ENCODE assay signal across 17 cellular contexts in the genomic region with DNA sequence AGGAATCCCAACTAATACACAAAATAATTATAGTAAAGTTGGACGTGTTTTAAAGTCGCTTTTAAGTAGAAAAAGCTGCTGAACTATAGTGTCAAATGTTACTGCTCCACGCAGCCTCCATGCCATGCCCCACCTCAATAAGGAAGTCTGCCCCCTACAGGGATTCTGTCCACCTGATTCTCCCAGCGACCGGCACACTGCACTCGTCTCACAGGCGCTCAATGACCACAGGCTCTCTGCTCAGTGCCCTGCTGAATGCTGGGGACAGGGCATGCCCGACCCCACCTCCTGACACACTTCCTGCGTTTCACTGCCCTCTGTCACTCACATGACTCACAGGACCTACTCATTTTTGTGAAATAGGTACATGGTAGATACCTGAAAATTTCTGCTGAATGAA. TPM values are rescaled to one million over a fixed set of nuclear protein-coding genes. Genes with fewer than 3 reads are reported as not detected.
DNase-seq lines count a peak whose midpoint lies in the region; ATAC-seq, FAIRE-seq and TF ChIP-seq lines count a peak whose summit lies in the region.
"Had no signal": no experiment of that assay in that cellular context is flagged by ENCODE, and none has a peak within 500 bp of the region (broad histone marks: within the 10 kb centered on the region; RNA-seq: fewer than 3 reads in every experiment).

No MANE protein-coding gene starts in this region.

- no peak overlapping the region for H3K27ac ChIP-seq in breast epithelium
- H3K27ac ChIP-seq in OCI-LY7 (ENCODE audit: low read depth, low read length, poor library complexity, severe bottlenecking): no peak overlapping the region
- H3K27ac ChIP-seq: BLaER1 treated with 17β-estradiol and CSF1 and Interleukin-3, amounts not matched to agents 10 nM and 100 nM; neutrophil; uterus had no signal

- no peaks in the 10 kb centered on the region for H3K9me3 Mint-ChIP-seq in MCF 10A (ENCODE audit: unreplicated experiment)
- H3K9me3 Mint-ChIP-seq in stimulated activated effector memory CD8-positive, alpha-beta T cell treated with anti-CD3 and anti-CD28 coated beads, Interleukin-12 subunit alpha, Interleukin-12 subunit beta, amount 100 ng/mL, for 72 hours: no peaks in the 10 kb centered on the region
- H3K9me3 Mint-ChIP-seq in activated T-helper 17 cell treated with anti-CD3 and anti-CD28 coated beads, Interleukin-2, amount 50 U/mL, for 72 hours: no peaks in the 10 kb centered on the region

- H3K9me3 ChIP-seq in breast epithelium (no peaks in the 10 kb centered on the region), OCI-LY7 (ENCODE audit: low read length) (no peaks in the 10 kb centered on the region)
- H3K9me3 ChIP-seq: BLaER1 treated with 17β-estradiol and CSF1 and Interleukin-3, amounts not matched to agents 10 nM and 100 nM; neutrophil; uterus had no signal

- no peaks in the 10 kb centered on the region for H3K9me2 ChIP-seq in OCI-LY7 (ENCODE audit: insufficient read depth, low read length)

- DNase-seq in MCF 10A (ENCODE audit: unreplicated experiment): peak; percentile 4
- no peak for DNase-seq in breast epithelium (ENCODE audit: low spot score in 2 of 2)
- no peak for DNase-seq in OCI-LY7 (ENCODE audit: low spot score)
- DNase-seq in fibroblast of pulmonary artery (ENCODE audit: low read depth): no peak
- DNase-seq in urothelium cell line (ENCODE audit: low spot score): peak; percentile 2
- no peak for DNase-seq in activated T-cell treated with anti-CD3 and anti-CD28 coated beads for 4 hours
- DNase-seq in stimulated activated effector memory CD8-positive, alpha-beta T cell treated with anti-CD3 and anti-CD28 coated beads, Interleukin-12 subunit alpha, Interleukin-12 subunit beta, amount 100 ng/mL, for 72 hours (ENCODE audit: low spot score in 2 of 2): no peak
- DNase-seq: NCI-H1105 treated with DMSO at 0.1 percent for 48 hours; stimulated activated CD8-positive, alpha-beta memory T cell treated with anti-CD3 and anti-CD28 coated beads, Interleukin-4, amount 100 ng/mL, for 48 hours; uterus had no signal

- no peak overlapping the region for H3K4me2 ChIP-seq in OCI-LY7 (ENCODE audit: low read length)

- TF ChIP-seq CTCF in MCF 10A (IDR thresholded peaks at IDR 0.05; ENCODE audit: unreplicated experiment) (no peak), breast epithelium (IDR thresholded peaks at IDR 0.05) (no peak), OCI-LY7 (conservative IDR thresholded peaks at IDR 0.05; ENCODE audit: low read length) (peak; percentile 52), fibroblast of pulmonary artery (IDR thresholded peaks at IDR 0.05; ENCODE audit: low read length, missing control alignments) (peak; percentile 25)

- H2AFZ ChIP-seq in OCI-LY7 (ENCODE audit: low read length): no peak overlapping the region

- H3K27me3 Mint-ChIP-seq in MCF 10A (ENCODE audit: insufficient read depth, unreplicated experiment): no peaks in the 10 kb centered on the region
- H3K27me3 Mint-ChIP-seq in activated T-helper 17 cell treated with anti-CD3 and anti-CD28 coated beads, Interleukin-2, amount 50 U/mL, for 72 hours: no peaks in the 10 kb centered on the region
- H3K27me3 Mint-ChIP-seq: activated naive CD8-positive, alpha-beta T cell had no signal

- H3K4me3 ChIP-seq in breast epithelium: no peak overlapping the region
- H3K4me3 ChIP-seq in OCI-LY7 (ENCODE audit: low read depth, low read length, poor library complexity, severe bottlenecking): no peak overlapping the region
- no peak overlapping the region for H3K4me3 ChIP-seq in fibroblast of pulmonary artery (replicated peaks; ENCODE audit: low read depth, low read length)
- H3K4me3 ChIP-seq: BLaER1 treated with 17β-estradiol and CSF1 and Interleukin-3, amounts not matched to agents 10 nM and 100 nM; uterus had no signal

- no peak for FAIRE-seq in urothelium cell line (lab: Jason Lieb, UNC)

- BruUV-seq in MCF 10A (replicated peaks; lab: Mats Ljungman, UMichigan): no TSS peak
- no TSS peak for BruUV-seq in OCI-LY7 (replicated peaks; lab: Mats Ljungman, UMichigan)

- H3K79me2 ChIP-seq in OCI-LY7 (ENCODE audit: insufficient read depth, low read depth, low read length): no peaks in the 10 kb centered on the region

- H3K36me3 ChIP-seq in breast epithelium (peaks cover 4% of the 10 kb centered on the region), OCI-LY7 (ENCODE audit: insufficient read depth, low read length) (peaks cover 65% of the 10 kb centered on the region)
- H3K36me3 ChIP-seq: uterus had no signal

- H4K20me1 ChIP-seq in OCI-LY7 (ENCODE audit: insufficient read depth, low read length): no peaks in the 10 kb centered on the region
- H4K20me1 ChIP-seq: BLaER1 treated with 17β-estradiol and CSF1 and Interleukin-3, amounts not matched to agents 10 nM and 100 nM had no signal

- POLR2A ChIA-PET in MCF 10A (lab: Yijun Ruan, JAX) (no interaction called here), OCI-LY7 (lab: Charles Lee) (interaction anchor here (0.8 kb wide), 1 partner anchor 14 kb away, joined by 3 read pairs; no protein-coding TSS in a partner anchor)

- intact Hi-C loops in MCF 10A (cut with micrococcal nuclease): no loop called here
- intact Hi-C loops in breast epithelium (cut with DNase I; ENCODE audit: low total_unique reads): no loop called here
- intact Hi-C loops in OCI-LY7 (cut with micrococcal nuclease; ENCODE audit: unreplicated experiment): no loop called here

- no peak for ATAC-seq in stimulated activated effector memory CD8-positive, alpha-beta T cell treated with anti-CD3 and anti-CD28 coated beads, Interleukin-12 subunit alpha, Interleukin-12 subunit beta, amount 100 ng/mL, for 72 hours
- no peak for ATAC-seq in activated T-helper 17 cell treated with anti-CD3 and anti-CD28 coated beads, Interleukin-2, amount 50 U/mL, for 72 hours (replicated peaks)

- no peak for TF ChIP-seq POLR2A in breast epithelium (IDR thresholded peaks at IDR 0.05)

- H3K36me3 Mint-ChIP-seq in MCF 10A (ENCODE audit: insufficient read depth, unreplicated experiment): peaks cover 69% of the 10 kb centered on the region
- peaks cover 88% of the 10 kb centered on the region for H3K36me3 Mint-ChIP-seq in stimulated activated effector memory CD8-positive, alpha-beta T cell treated with anti-CD3 and anti-CD28 coated beads, Interleukin-12 subunit alpha, Interleukin-12 subunit beta, amount 100 ng/mL, for 72 hours
- H3K36me3 Mint-ChIP-seq in activated T-helper 17 cell treated with anti-CD3 and anti-CD28 coated beads, Interleukin-2, amount 50 U/mL, for 72 hours (ENCODE audit: low read depth): peaks cover 86% of the 10 kb centered on the region

- H3K4me1 Mint-ChIP-seq in MCF 10A (ENCODE audit: insufficient read depth, unreplicated experiment): no peaks in the 10 kb centered on the region
- H3K4me1 Mint-ChIP-seq in stimulated activated effector memory CD8-positive, alpha-beta T cell treated with anti-CD3 and anti-CD28 coated beads, Interleukin-12 subunit alpha, Interleukin-12 subunit beta, amount 100 ng/mL, for 72 hours: no peaks in the 10 kb centered on the region
- H3K4me1 Mint-ChIP-seq in activated T-helper 17 cell treated with anti-CD3 and anti-CD28 coated beads, Interleukin-2, amount 50 U/mL, for 72 hours: no peaks in the 10 kb centered on the region

- H3K27ac Mint-ChIP-seq in MCF 10A (ENCODE audit: low read depth, unreplicated experiment): no peak overlapping the region
- no peak overlapping the region for H3K27ac Mint-ChIP-seq in stimulated activated effector memory CD8-positive, alpha-beta T cell treated with anti-CD3 and anti-CD28 coated beads, Interleukin-12 subunit alpha, Interleukin-12 subunit beta, amount 100 ng/mL, for 72 hours
- H3K27ac Mint-ChIP-seq in activated T-helper 17 cell treated with anti-CD3 and anti-CD28 coated beads, Interleukin-2, amount 50 U/mL, for 72 hours: no peak overlapping the region
- H3K27ac Mint-ChIP-seq: activated naive CD8-positive, alpha-beta T cell had no signal

- no peak overlapping the region for H3K4me3 Mint-ChIP-seq in MCF 10A (ENCODE audit: unreplicated experiment)
- H3K4me3 Mint-ChIP-seq in stimulated activated effector memory CD8-positive, alpha-beta T cell treated with anti-CD3 and anti-CD28 coated beads, Interleukin-12 subunit alpha, Interleukin-12 subunit beta, amount 100 ng/mL, for 72 hours: no peak overlapping the region
- H3K4me3 Mint-ChIP-seq in activated T-helper 17 cell treated with anti-CD3 and anti-CD28 coated beads, Interleukin-2, amount 50 U/mL, for 72 hours: no peak overlapping the region
- H3K4me3 Mint-ChIP-seq: activated naive CD8-positive, alpha-beta T cell had no signal

- CTCF ChIA-PET in MCF 10A (lab: Yijun Ruan, JAX): interaction anchor here (0.7 to 1.7 kb wide), 5 partner anchors 44 to 207 kb away, joined by 3 to 8 read pairs (median 5); no protein-coding TSS in a partner anchor
- CTCF ChIA-PET in OCI-LY7 (lab: Charles Lee; ENCODE audit: unreplicated experiment): no interaction called here

- H3K4me1 ChIP-seq in breast epithelium: no peaks in the 10 kb centered on the region
- no peaks in the 10 kb centered on the region for H3K4me1 ChIP-seq in OCI-LY7 (ENCODE audit: insufficient read depth, low read length, poor library complexity, severe bottlenecking)
- H3K4me1 ChIP-seq: uterus had no signal

- H3K27me3 ChIP-seq in breast epithelium: no peaks in the 10 kb centered on the region
- H3K27me3 ChIP-seq: BLaER1 treated with 17β-estradiol and CSF1 and Interleukin-3, amounts not matched to agents 10 nM and 100 nM; neutrophil; uterus had no signal

RNA-seq across cellular contexts. Expression of a gene that starts 48.9 kb away (rescaled TPM):
- 0.32 and 0.51 TPM in 2 replicates for total RNA-seq in MCF 10A (2022)
- total RNA-seq in breast epithelium: 1 to 10 TPM in 1 of 3 donors, not detected in 2; 5.9 TPM
- not detected in 2 replicates for total RNA-seq in OCI-LY7 (2014; rRNA removed; shearing (Covaris generic))
- not detected in 2 replicates for total RNA-seq in OCI-LY7 (2022)
- not detected for total RNA-seq in activated T-helper 17 cell treated with anti-CD3 and anti-CD28 coated beads, Interleukin-2, amount 50 U/mL, for 72 hours
- total RNA-seq: activated CD8-positive, alpha-beta memory T cell treated with anti-CD3 and anti-CD28 coated beads for 36 hours; HT-29; T-helper 1 cell treated with Interleukin-12 subunit alpha and Interleukin-12 subunit beta and Interleukin-4 antibody, amounts not matched to agents 30 ng/mL and 1 ng/mL, for 36 hours had no signal

RNA-seq across cellular contexts. Expression of a gene that starts 58.2 kb away (rescaled TPM):
- total RNA-seq in MCF 10A (2022) (20.5 and 22.2 TPM in 2 replicates), breast epithelium (10 to 100 TPM; 23.7 to 51.4 (median 42.0) TPM), OCI-LY7 (2022) (23.7 and 25.7 TPM in 2 replicates)
- total RNA-seq in OCI-LY7 (2014; rRNA removed; shearing (Covaris generic)): 15.7 and 16.7 TPM in 2 replicates
- total RNA-seq in activated T-helper 17 cell treated with anti-CD3 and anti-CD28 coated beads, Interleukin-2, amount 50 U/mL, for 72 hours: 10 to 100 TPM; 18.3 to 20.5 TPM

RNA-seq across cellular contexts. Expression of a gene that starts 58.4 kb away (rescaled TPM):
- total RNA-seq in MCF 10A (2022) (19.8 and 22.5 TPM in 2 replicates), breast epithelium (10 to 100 TPM in 2 of 3 donors, 1 to 10 TPM in 1; 9.8 to 23.3 (median 14.4) TPM), OCI-LY7 (2022) (10.9 and 12.6 TPM in 2 replicates)
- total RNA-seq in OCI-LY7 (2014; rRNA removed; shearing (Covaris generic)): 7.7 and 12.5 TPM in 2 replicates
- total RNA-seq in activated T-helper 17 cell treated with anti-CD3 and anti-CD28 coated beads, Interleukin-2, amount 50 U/mL, for 72 hours: 10 to 100 TPM in 1 of 2 donors, 1 to 10 TPM in 1; 8.8 to 19.8 TPM

Comparison
In these comparisons a context has a peak if more than half of its experiments do, and no peak if none do; other contexts are left out.
1. DNase-seq: peak in MCF 10A (single experiment) and urothelium cell line (single experiment); none in breast epithelium (0 of 2), OCI-LY7 (single experiment), fibroblast of pulmonary artery (single experiment), activated T-cell treated with anti-CD3 and anti-CD28 coated beads for 4 hours (single experiment) and stimulated activated effector memory CD8-positive, alpha-beta T cell treated with anti-CD3 and anti-CD28 coated beads, Interleukin-12 subunit alpha, Interleukin-12 subunit beta, amount 100 ng/mL, for 72 hours (0 of 2).
2. CTCF ChIP-seq: peak in OCI-LY7 (single experiment) and fibroblast of pulmonary artery (single experiment); none in MCF 10A (single experiment) and breast epithelium (0 of 3).